8 cellular contexts compared by ENCODE assay signal in the genomic region with DNA sequence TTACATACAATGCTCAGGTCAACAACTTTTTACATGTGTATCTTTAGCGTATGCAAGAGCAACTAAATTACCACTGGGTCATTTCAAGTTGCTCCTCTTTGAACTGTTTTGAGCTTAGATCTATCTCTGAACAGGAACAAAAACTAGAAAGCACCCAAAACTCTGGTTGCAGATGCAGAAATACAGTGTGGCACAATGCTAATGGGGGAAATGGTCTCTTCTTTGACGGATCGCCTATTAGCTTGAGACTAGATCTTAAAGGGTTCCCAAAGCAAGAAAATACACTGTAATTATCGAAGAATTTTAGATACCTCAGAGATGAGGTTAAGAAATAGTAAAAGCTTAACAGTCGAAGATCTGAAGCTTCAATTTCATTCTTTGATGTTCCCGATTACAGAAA. TPM values are rescaled to one million over a fixed set of nuclear protein-coding genes. Genes with fewer than 3 reads are reported as not detected.
DNase-seq lines count a peak whose midpoint lies in the region; ATAC-seq and TF ChIP-seq lines count a peak whose summit lies in the region.

No MANE protein-coding gene starts in this region.

- peaks cover 57% of the 10 kb centered on the region for H3K79me2 ChIP-seq in KMS-11 (ENCODE audit: insufficient read depth, low read depth)

- no peaks in the 10 kb centered on the region for H3K36me3 ChIP-seq in ES-I3 (ENCODE audit: insufficient read depth, low read length)
- no peaks in the 10 kb centered on the region for H3K36me3 ChIP-seq in KMS-11 (ENCODE audit: insufficient read depth)
- no peaks in the 10 kb centered on the region for H3K36me3 ChIP-seq in thoracic aorta

- no peaks in the 10 kb centered on the region for H3K9me3 Mint-ChIP-seq in activated naive CD8-positive, alpha-beta T cell treated with anti-CD3 and anti-CD28 coated beads, Interleukin-2, amount 50 U/mL, for 24 hours

- H2AFZ ChIP-seq in KMS-11 (ENCODE audit: low read depth), result peak overlapping the region; percentile 0; the same call in 1 of the 2 replicates

- peaks cover 2% of the 10 kb centered on the region; the same call in 1 of the 2 replicates for H4K20me1 ChIP-seq in KMS-11 (ENCODE audit: insufficient read depth)

- peaks cover 75% of the 10 kb centered on the region for H3K4me1 Mint-ChIP-seq in activated naive CD8-positive, alpha-beta T cell treated with anti-CD3 and anti-CD28 coated beads, Interleukin-2, amount 50 U/mL, for 24 hours

- peaks cover 27% of the 10 kb centered on the region for H3K36me3 Mint-ChIP-seq in activated naive CD8-positive, alpha-beta T cell treated with anti-CD3 and anti-CD28 coated beads, Interleukin-2, amount 50 U/mL, for 24 hours (ENCODE audit: low read depth)

- no peak for ATAC-seq in activated naive CD8-positive, alpha-beta T cell treated with anti-CD3 and anti-CD28 coated beads, Interleukin-2, amount 50 U/mL, for 24 hours
- ATAC-seq in thoracic aorta (ENCODE audit: insufficient number of reproducible peaks, low FRiP score, low read depth), result no peak
- ATAC-seq in HG03196 (IDR thresholded peaks at IDR 0.05; ENCODE audit: unreplicated experiment), result no peak

- H3K4me2 ChIP-seq in KMS-11, result peak overlapping the region; percentile 50

- CTCF ChIA-PET in HEK293T (lab: Yijun Ruan, JAX), result no interaction called here

- no peaks in the 10 kb centered on the region for H3K27me3 Mint-ChIP-seq in activated naive CD8-positive, alpha-beta T cell treated with anti-CD3 and anti-CD28 coated beads, Interleukin-2, amount 50 U/mL, for 24 hours

- TF ChIP-seq CTCF in KMS-11 (conservative IDR thresholded peaks at IDR 0.05; ENCODE audit: low read depth, low read length) (no peak), thoracic aorta (IDR thresholded peaks at IDR 0.05) (no peak)

- POLR2A ChIA-PET in HEK293T (lab: Yijun Ruan, JAX), result interaction anchor here (0.9 to 1.6 kb wide), 4 partner anchors 9 to 101 kb away, joined by 4 to 10 read pairs (median 5); no protein-coding TSS in a partner anchor

- H3K9ac ChIP-seq in ES-I3 (ENCODE audit: low read depth, low read length) (peak overlapping the region; percentile 59), KMS-11 (peak overlapping the region; percentile 78)

- H3K4me3 ChIP-seq in KMS-11 (IDR thresholded peaks at IDR 0.05; ENCODE audit: insufficient read depth, low read depth, low read length) (no peak overlapping the region), thoracic aorta (peak overlapping the region; percentile 87)

- peak overlapping the region; percentile 70 for H3K27ac ChIP-seq in KMS-11
- peak overlapping the region; percentile 84 to 91 for H3K27ac ChIP-seq in thoracic aorta

- peaks cover 43% of the 10 kb centered on the region for H3K4me1 ChIP-seq in ES-I3 (ENCODE audit: insufficient read depth, low read length)
- H3K4me1 ChIP-seq in KMS-11 (ENCODE audit: low read depth, poor library complexity, severe bottlenecking), result peaks cover 74% of the 10 kb centered on the region
- peaks cover 41 to 58% of the 10 kb centered on the region in 2 donors for H3K4me1 ChIP-seq in thoracic aorta (ENCODE audit: control insufficient read depth in 1 of 2, low read depth in 2 of 2)

- peak overlapping the region; percentile 85 for H3K27ac Mint-ChIP-seq in activated naive CD8-positive, alpha-beta T cell treated with anti-CD3 and anti-CD28 coated beads, Interleukin-2, amount 50 U/mL, for 24 hours

- no peak for DNase-seq in activated naive CD8-positive, alpha-beta T cell treated with anti-CD3 and anti-CD28 coated beads, Interleukin-2, amount 50 U/mL, for 24 hours
- peak; percentile 36 for DNase-seq in left kidney (ENCODE audit: low read depth, low spot score)
- DNase-seq in thoracic aorta (ENCODE audit: low spot score), result no peak
- DNase-seq in NCI-H1694 (lab: John Stamatoyannopoulos, UW), result no peak
- no peak for DNase-seq in HEK293T (ENCODE audit: extremely low spot score)

- H3K9me3 ChIP-seq in ES-I3 (ENCODE audit: control insufficient read depth, insufficient read depth, low read length), result no peaks in the 10 kb centered on the region
- no peaks in the 10 kb centered on the region for H3K9me3 ChIP-seq in thoracic aorta

- H3K27me3 ChIP-seq in KMS-11 (ENCODE audit: insufficient read depth, low read depth) (no peaks in the 10 kb centered on the region), thoracic aorta (replicated peaks; ENCODE audit: insufficient read depth) (no peaks in the 10 kb centered on the region)

- peak overlapping the region; percentile 85 for H3K4me3 Mint-ChIP-seq in activated naive CD8-positive, alpha-beta T cell treated with anti-CD3 and anti-CD28 coated beads, Interleukin-2, amount 50 U/mL, for 24 hours

TF ChIP-seq in HEK293T, 16 proteins besides CTCF, POLR2A, EP300 and RAD21:
- no peak for TF ChIP-seq L3MBTL2 (conservative IDR thresholded peaks at IDR 0.05)
- no peak for TF ChIP-seq ZNF384 (IDR thresholded peaks at IDR 0.05)
- no peak for TF ChIP-seq SP1 (IDR thresholded peaks at IDR 0.05)
- TF ChIP-seq NFRKB (IDR thresholded peaks at IDR 0.05), result no peak
- TF ChIP-seq CTBP1 (IDR thresholded peaks at IDR 0.05; ENCODE audit: borderline replicate concordance), result no peak
- TF ChIP-seq FOXA1 (IDR thresholded peaks at IDR 0.05), result no peak
- no peak for TF ChIP-seq FOXM1 (IDR thresholded peaks at IDR 0.05; ENCODE audit: borderline replicate concordance)

RNA-seq across cellular contexts. Expression of gene PPP1R2, which starts 0.9 kb away (rescaled TPM):
- total RNA-seq in thoracic aorta, result 10 to 100 TPM; 55.6 to 69.0 TPM

RNA-seq across cellular contexts. Expression of gene APOD, which starts 41.5 kb away (rescaled TPM):
- 100 to 1,000 TPM; 135 to 153 TPM for total RNA-seq in thoracic aorta
